In the genomic region with DNA sequence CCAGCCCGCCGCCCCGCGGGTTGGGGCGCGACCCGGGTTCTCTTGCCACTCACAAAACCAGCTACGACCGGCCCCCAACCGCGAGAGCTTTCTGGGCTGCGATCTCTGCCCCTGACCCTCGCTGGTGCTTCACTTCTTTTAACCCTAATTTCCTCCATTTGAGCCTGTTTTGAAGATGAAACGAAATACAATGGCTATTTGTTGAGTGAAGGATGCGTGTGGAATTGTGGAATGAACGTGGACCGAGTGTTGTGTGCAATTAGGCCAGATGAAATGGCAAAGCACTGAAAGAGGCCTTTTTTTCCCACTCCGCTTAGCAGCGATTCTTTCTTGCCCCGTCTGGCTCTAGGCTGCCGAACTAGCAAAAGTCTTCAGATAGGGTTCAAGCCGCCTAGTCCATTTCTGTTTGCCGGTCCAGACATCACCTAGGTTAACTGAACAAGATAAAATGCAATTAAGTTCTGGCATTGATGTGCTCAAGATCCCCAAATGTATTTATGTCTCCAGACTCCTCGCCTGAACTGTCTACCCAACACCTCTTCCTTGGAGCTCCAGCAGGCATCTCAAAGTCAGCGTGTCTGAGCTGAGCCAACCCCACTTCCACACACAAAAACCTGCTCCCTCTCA, we compare ENCODE assay signal across 8 cellular contexts. TPM values are rescaled to one million over a fixed set of nuclear protein-coding genes. Genes with fewer than 3 reads are reported as not detected.
A peak's percentile ranks its signal among the peaks of the same experiment; 100 is the strongest.
DNase-seq lines count a peak whose midpoint lies in the region; ATAC-seq and TF ChIP-seq lines count a peak whose summit lies in the region.

No MANE protein-coding gene starts in this region.

- CTCF ChIA-PET in activated CD8-positive, alpha-beta T cell treated with anti-CD3 and anti-CD28 coated beads for 36 hours (lab: Charles Lee): no interaction called here

- H3K36me3 Mint-ChIP-seq in T-helper 1 cell treated with Interleukin-12 subunit alpha and Interleukin-12 subunit beta and Interleukin-4 antibody, amounts not matched to agents 30 μg/mL and 1 μg/mL, for 36 hours (ENCODE audit: low read depth): no peaks in the 10 kb centered on the region
- no peaks in the 10 kb centered on the region for H3K36me3 Mint-ChIP-seq in activated CD8-positive, alpha-beta T cell treated with anti-CD3 and anti-CD28 coated beads for 36 hours (ENCODE audit: low read depth)

- H3K27ac Mint-ChIP-seq in T-helper 1 cell treated with Interleukin-12 subunit alpha and Interleukin-12 subunit beta and Interleukin-4 antibody, amounts not matched to agents 30 μg/mL and 1 μg/mL, for 36 hours: peak overlapping the region; percentile 95
- peak overlapping the region; percentile 91 for H3K27ac Mint-ChIP-seq in activated CD8-positive, alpha-beta T cell treated with anti-CD3 and anti-CD28 coated beads for 36 hours

- POLR2A ChIA-PET in activated CD8-positive, alpha-beta T cell treated with anti-CD3 and anti-CD28 coated beads for 36 hours (lab: Charles Lee): interaction anchor here (0.8 to 1.8 kb wide), 5 partner anchors 16 to 296 kb away, joined by 3 to 4 read pairs (median 3); no protein-coding TSS in a partner anchor

- no peak for ATAC-seq in activated CD8-positive, alpha-beta T cell treated with anti-CD3 and anti-CD28 coated beads for 36 hours
- ATAC-seq in left ventricle myocardium superior (peak; percentile 11), sciatic nerve (peak; percentile 38), HG03432 (IDR thresholded peaks at IDR 0.05; ENCODE audit: unreplicated experiment) (no peak), GM19328 (IDR thresholded peaks at IDR 0.05; ENCODE audit: unreplicated experiment) (no peak)

- H3K27me3 Mint-ChIP-seq in T-helper 1 cell treated with Interleukin-12 subunit alpha and Interleukin-12 subunit beta and Interleukin-4 antibody, amounts not matched to agents 30 μg/mL and 1 μg/mL, for 36 hours (ENCODE audit: low read depth): peaks cover 4% of the 10 kb centered on the region
- H3K27me3 Mint-ChIP-seq in activated CD8-positive, alpha-beta T cell treated with anti-CD3 and anti-CD28 coated beads for 36 hours: no peaks in the 10 kb centered on the region

- TF ChIP-seq CTCF in activated CD8-positive, alpha-beta T cell treated with anti-CD3 and anti-CD28 coated beads for 36 hours (IDR thresholded peaks at IDR 0.05): no peak

- H3K9me3 Mint-ChIP-seq in T-helper 1 cell treated with Interleukin-12 subunit alpha and Interleukin-12 subunit beta and Interleukin-4 antibody, amounts not matched to agents 30 μg/mL and 1 μg/mL, for 36 hours: no peaks in the 10 kb centered on the region
- H3K9me3 Mint-ChIP-seq in activated CD8-positive, alpha-beta T cell treated with anti-CD3 and anti-CD28 coated beads for 36 hours: no peaks in the 10 kb centered on the region

- peak overlapping the region; percentile 95 for H3K4me3 Mint-ChIP-seq in T-helper 1 cell treated with Interleukin-12 subunit alpha and Interleukin-12 subunit beta and Interleukin-4 antibody, amounts not matched to agents 30 μg/mL and 1 μg/mL, for 36 hours
- peak overlapping the region; percentile 84 for H3K4me3 Mint-ChIP-seq in activated CD8-positive, alpha-beta T cell treated with anti-CD3 and anti-CD28 coated beads for 36 hours

- intact Hi-C loops in activated CD8-positive, alpha-beta T cell treated with anti-CD3 and anti-CD28 coated beads for 36 hours (cut with micrococcal nuclease): no loop called here
- intact Hi-C loops in left ventricle myocardium superior (cut with micrococcal nuclease) (no loop called here), sciatic nerve (cut with DNase I) (no loop called here)

- DNase-seq in T-helper 1 cell: no peak
- no peak for DNase-seq in activated CD8-positive, alpha-beta T cell treated with anti-CD3 and anti-CD28 coated beads for 36 hours
- DNase-seq in left ventricle myocardium superior: no peak
- no peak for DNase-seq in sciatic nerve (ENCODE audit: low spot score)
- no peak for DNase-seq in NCI-H446 treated with DMSO at 0.1 percent for 48 hours (lab: John Stamatoyannopoulos, UW)

- peaks cover 36% of the 10 kb centered on the region for H3K4me1 Mint-ChIP-seq in T-helper 1 cell treated with Interleukin-12 subunit alpha and Interleukin-12 subunit beta and Interleukin-4 antibody, amounts not matched to agents 30 μg/mL and 1 μg/mL, for 36 hours (ENCODE audit: low read depth)
- peaks cover 34% of the 10 kb centered on the region for H3K4me1 Mint-ChIP-seq in activated CD8-positive, alpha-beta T cell treated with anti-CD3 and anti-CD28 coated beads for 36 hours (ENCODE audit: low read depth)

RNA-seq across cellular contexts. Expression of gene TMEM184B, which starts 0.4 kb away (rescaled TPM):
- 10 to 100 TPM; 15.7 to 16.8 TPM for total RNA-seq in activated CD8-positive, alpha-beta T cell treated with anti-CD3 and anti-CD28 coated beads for 36 hours
- total RNA-seq in left ventricle myocardium superior: 42.8 TPM
- 72.7 TPM for total RNA-seq in sciatic nerve

RNA-seq across cellular contexts. Expression of gene CSNK1E, which starts 44.0 kb away (rescaled TPM):
- 100 to 1,000 TPM; 123 TPM for total RNA-seq in activated CD8-positive, alpha-beta T cell treated with anti-CD3 and anti-CD28 coated beads for 36 hours
- total RNA-seq in left ventricle myocardium superior (72.6 TPM), sciatic nerve (184 TPM)

Comparison
In these comparisons a context has a peak if more than half of its experiments do, and no peak if none do; other contexts are left out.
1. ATAC-seq: peak in left ventricle myocardium superior (single experiment) and sciatic nerve (single experiment); none in activated CD8-positive, alpha-beta T cell treated with anti-CD3 and anti-CD28 coated beads for 36 hours (single experiment), HG03432 (single experiment) and GM19328 (single experiment).